1 cellular context compared by ENCODE assay signal in the genomic region with DNA sequence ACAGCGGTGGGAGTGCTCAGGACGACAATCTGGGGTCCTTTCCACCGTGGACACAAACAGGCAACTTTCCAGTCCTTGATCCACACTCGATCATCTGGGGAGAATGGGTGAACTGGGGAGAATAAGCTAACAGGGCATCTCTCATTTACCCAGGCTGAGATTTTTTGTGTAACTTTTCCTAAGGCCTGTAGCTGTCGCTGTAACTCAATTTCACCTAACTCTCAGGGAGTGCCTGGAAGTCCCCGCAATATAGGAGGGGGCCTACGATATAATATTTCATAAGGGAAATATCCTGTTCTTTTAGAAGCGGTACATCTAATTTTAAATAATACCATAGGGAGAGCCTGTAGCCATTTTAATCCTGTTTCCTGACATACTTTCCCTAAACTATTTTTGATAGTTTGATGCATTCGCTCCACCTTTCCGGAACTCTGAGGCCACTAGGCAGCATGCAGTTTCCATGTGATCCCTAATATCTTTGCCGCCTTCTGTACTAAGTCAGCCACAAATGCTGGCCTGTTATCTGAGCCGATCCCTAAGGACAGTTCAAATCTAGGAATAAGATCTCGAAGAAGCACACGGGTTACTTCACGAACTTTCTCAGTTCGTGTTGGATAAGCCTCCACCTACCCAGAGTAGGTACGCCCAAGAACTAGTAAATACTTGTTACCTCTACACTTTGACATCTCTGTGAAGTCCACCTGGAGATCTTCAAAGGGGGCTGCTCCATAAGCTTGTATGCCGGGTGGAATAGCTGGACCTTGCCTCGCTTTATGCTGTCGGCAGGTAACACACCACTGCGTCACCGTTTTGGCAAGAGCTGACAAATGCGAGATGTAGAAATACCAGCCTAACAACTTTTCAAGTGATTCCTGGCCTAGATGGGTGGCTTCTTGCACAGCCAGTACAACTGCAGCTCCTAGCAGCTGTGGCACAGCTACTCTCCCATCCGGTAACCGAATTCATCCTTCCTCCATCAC.
A peak's percentile ranks its signal among the peaks of the same experiment; 100 is the strongest.
TF ChIP-seq lines count a peak whose summit lies in the region.

No MANE protein-coding gene starts in this region.

TF ChIP-seq in Ishikawa, 13 proteins besides CTCF, POLR2A, EP300 and RAD21:
- TF ChIP-seq, protein P1, sequence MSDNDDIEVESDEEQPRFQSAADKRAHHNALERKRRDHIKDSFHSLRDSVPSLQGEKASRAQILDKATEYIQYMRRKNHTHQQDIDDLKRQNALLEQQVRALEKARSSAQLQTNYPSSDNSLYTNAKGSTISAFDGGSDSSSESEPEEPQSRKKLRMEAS (IDR thresholded peaks at IDR 0.05) = peak; percentile 12; the same call in 1 of the 2 replicates
- TF ChIP-seq NFIC (IDR thresholded peaks at IDR 0.05) = peak; percentile 52
